15 cellular contexts compared by ENCODE assay signal in the genomic region with DNA sequence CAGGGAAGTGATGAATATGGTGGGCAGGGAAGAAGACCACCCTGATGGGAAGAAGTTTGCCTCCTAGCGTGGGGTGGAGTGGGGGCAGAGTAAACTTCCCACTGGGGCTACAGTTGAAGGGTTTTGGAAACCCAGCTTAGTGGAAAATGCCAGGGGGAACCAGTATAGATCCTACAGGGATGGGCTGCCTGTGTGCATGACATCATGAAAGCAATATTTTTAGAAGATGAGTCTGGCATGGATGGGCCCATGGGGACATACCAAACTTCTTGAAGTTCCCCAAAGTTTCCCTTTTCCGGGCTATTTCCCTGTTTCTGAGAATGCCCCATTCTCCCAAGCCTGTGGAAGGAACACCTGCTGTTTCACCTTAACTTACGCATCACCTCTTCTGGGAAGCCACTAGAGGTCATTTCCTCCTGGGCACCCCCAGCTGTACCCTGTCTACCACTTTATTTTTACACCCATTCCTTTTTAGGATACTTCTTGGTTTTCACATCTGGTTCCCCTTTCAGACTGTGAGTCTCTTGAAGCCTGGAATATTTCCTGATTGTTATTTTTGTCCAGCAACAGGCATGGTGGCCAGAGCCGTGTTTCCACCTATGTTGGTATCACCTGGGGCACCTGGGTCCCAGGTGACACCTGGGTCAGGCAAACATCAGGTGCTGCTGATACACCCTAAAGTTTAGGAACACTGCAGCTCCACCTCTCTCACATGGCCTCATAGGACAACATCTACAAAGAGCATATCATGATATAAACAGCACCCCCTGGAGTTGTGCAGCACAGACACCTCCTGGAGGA. TPM values are rescaled to one million over a fixed set of nuclear protein-coding genes. Genes with fewer than 3 reads are reported as not detected.
DNase-seq lines count a peak whose midpoint lies in the region; ATAC-seq, FAIRE-seq and TF ChIP-seq lines count a peak whose summit lies in the region.
"Had no signal": no experiment of that assay in that cellular context is flagged by ENCODE, and none has a peak within 500 bp of the region (broad histone marks: within the 10 kb centered on the region; RNA-seq: fewer than 3 reads in every experiment).

No MANE protein-coding gene starts in this region.

- WGBS in GM12878 (ENCODE audit: insufficient coverage, insufficient replicate concordance, low lambda C conversion rate, missing lambda C conversion rate), result 38% methylated on average over 4 of the region's 4 CpGs
- WGBS in sigmoid colon, 2 donors, result 66 to 75% methylated on average over 4 of the region's 4 CpGs

- TF ChIP-seq RAD21 in GM12878 (IDR thresholded peaks at IDR 0.05; ENCODE audit: insufficient read depth, low read depth, low read length), result no peak

- H3K27ac ChIP-seq in KMS-11 (no peak overlapping the region), GM12878 (ENCODE audit: control insufficient read depth, insufficient read depth) (no peak overlapping the region), sigmoid colon (peak overlapping the region in 3 of 4 donors; percentile 92 to 99 (median 96))
- H3K27ac ChIP-seq: 22Rv1, tibial artery had no signal

- no TSS peak for BruUV-seq in GM12878 (replicated peaks; lab: Mats Ljungman, UMichigan)

- intact Hi-C loops in GM12878 (cut with micrococcal nuclease; ENCODE audit: unreplicated experiment), result no loop called here
- intact Hi-C loops in sigmoid colon (cut with DNase I), result no loop called here

- no peaks in the 10 kb centered on the region for H3K9me3 ChIP-seq in GM12878 (replicated peaks; ENCODE audit: control insufficient read depth, insufficient read depth, low read length)
- no peaks in the 10 kb centered on the region for H3K9me3 ChIP-seq in sigmoid colon
- H3K9me3 ChIP-seq: HAP-1, tibial artery had no signal

- SMC1A ChIA-PET in GM12878 (lab: Charles Lee; ENCODE audit: uncharacterized antibody, unreplicated experiment), result interaction anchor here (0.6 kb wide), 1 partner anchor 162 kb away, joined by 3 read pairs; no protein-coding TSS in a partner anchor

- in situ Hi-C loops in GM12878 (cut with MboI), result no loop called here

- no peak overlapping the region for H2AFZ ChIP-seq in KMS-11 (ENCODE audit: low read depth)
- no peak overlapping the region for H2AFZ ChIP-seq in GM12878 (ENCODE audit: control insufficient read depth, low read depth, low read length)

- POLR2A ChIA-PET in GM12878 (lab: Charles Lee), result interaction anchor here (2.8 kb wide), 1 partner anchor 10 kb away, joined by 10 read pairs; no protein-coding TSS in a partner anchor

- ATAC-seq in GM12878 (no peak), HG02884 (IDR thresholded peaks at IDR 0.05; ENCODE audit: unreplicated experiment) (no peak), HG03108 (IDR thresholded peaks at IDR 0.05; ENCODE audit: unreplicated experiment) (no peak)

- CTCF ChIA-PET in GM12878 (lab: Yijun Ruan, JAX), result interaction anchor here (0.7 to 2.1 kb wide), 2 partner anchors 33 to 35 kb away, joined by 4 to 7 read pairs; no protein-coding TSS in a partner anchor

- FAIRE-seq in GM12878 (lab: Jason Lieb, UNC) (peak; percentile 27), urothelium cell line (lab: Jason Lieb, UNC) (no peak)
- FAIRE-seq: keratinocyte had no signal

- H3K36me3 ChIP-seq in KMS-11 (ENCODE audit: insufficient read depth) (no peaks in the 10 kb centered on the region), GM12878 (ENCODE audit: control insufficient read depth in 2 of 2, insufficient read depth in 2 of 2, low read length in 1 of 2) (no peaks in the 10 kb centered on the region), sigmoid colon (no peaks in the 10 kb centered on the region)
- H3K36me3 ChIP-seq: HAP-1, tibial artery had no signal

- H3K4me1 ChIP-seq in KMS-11 (ENCODE audit: low read depth, poor library complexity, severe bottlenecking) (peaks cover 39% of the 10 kb centered on the region), GM12878 (ENCODE audit: control insufficient read depth, insufficient read depth, low read length) (peaks cover 31% of the 10 kb centered on the region), sigmoid colon (peaks cover 0 to 61% (median 36%) of the 10 kb centered on the region in 4 donors)

- TF ChIP-seq CTCF in KMS-11 (conservative IDR thresholded peaks at IDR 0.05; ENCODE audit: low read depth, low read length), result peak; percentile 24; the same call in 1 of the 2 replicates
- TF ChIP-seq CTCF in GM12878 (IDR thresholded peaks at IDR 0.05 in 2 of 3, conservative IDR thresholded peaks at IDR 0.05 in 1 of 3; ENCODE audit: control insufficient read depth in 2 of 3, extremely low read depth in 1 of 3, insufficient read depth in 1 of 3, low read depth in 3 of 3, low read length in 3 of 3), result no peak
- TF ChIP-seq CTCF in sigmoid colon (IDR thresholded peaks at IDR 0.05), result no peak

- H3K27me3 ChIP-seq in KMS-11 (ENCODE audit: insufficient read depth, low read depth), result peaks cover 3% of the 10 kb centered on the region; the same call in 1 of the 2 replicates
- no peaks in the 10 kb centered on the region; a peak in 1 of 4 replicates for H3K27me3 ChIP-seq in GM12878 (replicated peaks in 1 of 2; ENCODE audit: control insufficient read depth in 2 of 2, insufficient read depth in 2 of 2, low read length in 1 of 2)
- H3K27me3 ChIP-seq in sigmoid colon, result no peaks in the 10 kb centered on the region
- H3K27me3 ChIP-seq: tibial artery had no signal

- H3K4me3 ChIP-seq in KMS-11 (IDR thresholded peaks at IDR 0.05; ENCODE audit: insufficient read depth, low read depth, low read length), result no peak overlapping the region
- H3K4me3 ChIP-seq in GM12878, result no peak overlapping the region
- H3K4me3 ChIP-seq in sigmoid colon, result no peak overlapping the region
- H3K4me3 ChIP-seq: HAP-1, tibial artery had no signal

- no peak for TF ChIP-seq EP300 in GM12878 (IDR thresholded peaks at IDR 0.05; ENCODE audit: borderline replicate concordance in 1 of 2, control insufficient read depth in 1 of 2, low read depth in 2 of 2, low read length in 2 of 2)
- TF ChIP-seq EP300 in sigmoid colon (IDR thresholded peaks at IDR 0.05), result no peak

- no peak overlapping the region for H3K9ac ChIP-seq in KMS-11
- no peak overlapping the region for H3K9ac ChIP-seq in GM12878 (ENCODE audit: control insufficient read depth, insufficient read depth, low read length)

- no peaks in the 10 kb centered on the region for H4K20me1 ChIP-seq in KMS-11 (ENCODE audit: insufficient read depth)
- no peaks in the 10 kb centered on the region for H4K20me1 ChIP-seq in GM12878 (ENCODE audit: control insufficient read depth, insufficient read depth)

- H3K79me2 ChIP-seq in KMS-11 (ENCODE audit: insufficient read depth, low read depth) (no peaks in the 10 kb centered on the region), GM12878 (ENCODE audit: control insufficient read depth, insufficient read depth, low read length) (no peaks in the 10 kb centered on the region)

- no peak for TF ChIP-seq POLR2A in GM12878 (IDR thresholded peaks at IDR 0.05; ENCODE audit: low read depth, low read length)
- no peak for TF ChIP-seq POLR2A in sigmoid colon (IDR thresholded peaks at IDR 0.05)

- RAD21 ChIA-PET in GM12878 (lab: Charles Lee; ENCODE audit: unreplicated experiment), result no interaction called here

- DNase-seq in DMS53 (lab: John Stamatoyannopoulos, UW) (peak; percentile 37), DMS53 treated with DMSO at 0.1 percent for 48 hours (lab: John Stamatoyannopoulos, UW; ENCODE audit: unreplicated experiment) (no peak), GM12878 (ENCODE audit: low read depth, low spot score) (no peak), sigmoid colon (no peak), urothelium cell line (ENCODE audit: low spot score) (no peak)
- DNase-seq: activated CD4-positive, alpha-beta T cell treated with anti-CD3 and anti-CD28 coated beads, Interleukin-2, amount 50 U/mL, for 4 hours; NCI-H2107; NK-92 treated with Interleukin-12 subunit alpha and Interleukin-12 subunit beta, amount 100 ng/mL, for 24 hours; tibial artery had no signal

- H3K4me2 ChIP-seq in KMS-11, result no peak overlapping the region
- H3K4me2 ChIP-seq in GM12878 (ENCODE audit: control insufficient read depth, insufficient read depth), result no peak overlapping the region

RNA-seq across cellular contexts. Expression of gene SOCS3, which starts 9.8 kb away (rescaled TPM):
- total RNA-seq in GM12878 (2013; cell fraction: nucleolus; rRNA removed), result 4.2 and 4.3 TPM in 2 replicates
- 1.7 and 2.0 TPM in 2 replicates for total RNA-seq in GM12878 (2014; rRNA removed)
- total RNA-seq in GM12878 (2014; rRNA removed; fragmentation: Illumina TruSeq; extraction: Trizol), result 0.92 and 1.0 TPM in 2 replicates
- 1.8 and 2.7 TPM in 2 replicates for total RNA-seq in GM12878 (2021)
- polyA plus RNA-seq in GM12878 (2011; ENCODE audit: low read depth), result 1.4 TPM
- 3.5 and 3.9 TPM in 2 replicates for polyA plus RNA-seq in GM12878 (2011; rRNA removed)
- polyA plus RNA-seq in GM12878 (2011; cell fraction: cytosol; rRNA removed), result 4.5 and 5.4 TPM in 2 replicates
- polyA plus RNA-seq in GM12878 (2011; cell fraction: nucleus; rRNA removed), result 12.8 and 13.1 TPM in 2 replicates
- 3.2 and 7.9 TPM in 2 replicates for polyA plus RNA-seq in GM12878 (2012)
- 0.40 and 0.48 TPM in 2 replicates for polyA plus RNA-seq in GM12878 (2014; fragmentation: Illumina TruSeq; extraction: Trizol)
- under 1 TPM; 0.05 to 0.10 TPM for polyA plus RNA-seq in GM12878 (2014; fragmentation: Nextera tagmentation; extraction: Ambion mirVana)
- 1.0 and 1.4 TPM in 2 replicates for polyA plus RNA-seq in GM12878 (2014; rRNA removed)
- polyA plus RNA-seq in GM12878 (2016; fragmentation: Nextera tagmentation; extraction: Ambion mirVana), result 1 to 10 TPM in 1 of 2 experiments, under 1 TPM in 1; 0.87 to 1.1 TPM
- 5.3 and 11.4 TPM in 2 replicates for polyA minus RNA-seq in GM12878 (2011; rRNA and poly(A)+ RNA removed)
- 4.1 TPM in 2 replicates for polyA minus RNA-seq in GM12878 (2011; cell fraction: cytosol; rRNA and poly(A)+ RNA removed)
- polyA minus RNA-seq in GM12878 (2011; cell fraction: nucleus; rRNA and poly(A)+ RNA removed), result 8.9 and 12.6 TPM in 2 replicates
- total RNA-seq in sigmoid colon, result 100 to 1,000 TPM in 2 of 4 donors, 10 to 100 TPM in 2; 10.3 to 499 (median 82.9) TPM
- 10 to 100 TPM; 11.1 to 64.5 (median 28.2) TPM for polyA plus RNA-seq in sigmoid colon

RNA-seq across cellular contexts. Expression of gene PGS1, which starts 28.4 kb away (rescaled TPM):
- 112 and 119 TPM in 2 replicates for total RNA-seq in GM12878 (2013; cell fraction: nucleolus; rRNA removed)
- total RNA-seq in GM12878 (2014; rRNA removed) (26.5 and 29.2 TPM in 2 replicates), GM12878 (2014; rRNA removed; fragmentation: Illumina TruSeq; extraction: Trizol) (15.0 and 15.9 TPM in 2 replicates), GM12878 (2021) (31.7 and 34.1 TPM in 2 replicates), sigmoid colon (10 to 100 TPM; 20.0 to 36.3 (median 29.0) TPM)
- 14.9 TPM for polyA plus RNA-seq in GM12878 (2011; ENCODE audit: low read depth)
- polyA plus RNA-seq in GM12878 (2011; rRNA removed) (19.4 and 28.3 TPM in 2 replicates), GM12878 (2014; fragmentation: Illumina TruSeq; extraction: Trizol) (13.4 and 19.1 TPM in 2 replicates), GM12878 (2014; fragmentation: Nextera tagmentation; extraction: Ambion mirVana) (1 to 10 TPM; 1.3 to 1.9 TPM), GM12878 (2014; rRNA removed) (32.2 and 33.1 TPM in 2 replicates), GM12878 (2016; fragmentation: Nextera tagmentation; extraction: Ambion mirVana) (10 to 100 TPM; 36.3 to 37.6 TPM), sigmoid colon (10 to 100 TPM in 2 of 3 donors, 1 to 10 TPM in 1; 9.9 to 36.9 (median 16.8) TPM)
- 33.3 and 45.6 TPM in 2 replicates for polyA plus RNA-seq in GM12878 (2011; cell fraction: cytosol; rRNA removed)
- 145 and 149 TPM in 2 replicates for polyA plus RNA-seq in GM12878 (2011; cell fraction: nucleus; rRNA removed)
- 26.4 and 26.6 TPM in 2 replicates for polyA plus RNA-seq in GM12878 (2012)
- polyA minus RNA-seq in GM12878 (2011; rRNA and poly(A)+ RNA removed), result 25.3 and 42.4 TPM in 2 replicates
- polyA minus RNA-seq in GM12878 (2011; cell fraction: cytosol; rRNA and poly(A)+ RNA removed), result 11.9 TPM in 2 replicates
- 41.8 and 50.4 TPM in 2 replicates for polyA minus RNA-seq in GM12878 (2011; cell fraction: nucleus; rRNA and poly(A)+ RNA removed)

Comparison
In these comparisons a context has a peak if more than half of its experiments do, and no peak if none do; other contexts are left out.
1. H3K27ac ChIP-seq: peak in sigmoid colon (3 of 4); none in KMS-11 (single experiment) and GM12878 (single experiment).